ENCODE assay signal across 15 cellular contexts in the genomic region with DNA sequence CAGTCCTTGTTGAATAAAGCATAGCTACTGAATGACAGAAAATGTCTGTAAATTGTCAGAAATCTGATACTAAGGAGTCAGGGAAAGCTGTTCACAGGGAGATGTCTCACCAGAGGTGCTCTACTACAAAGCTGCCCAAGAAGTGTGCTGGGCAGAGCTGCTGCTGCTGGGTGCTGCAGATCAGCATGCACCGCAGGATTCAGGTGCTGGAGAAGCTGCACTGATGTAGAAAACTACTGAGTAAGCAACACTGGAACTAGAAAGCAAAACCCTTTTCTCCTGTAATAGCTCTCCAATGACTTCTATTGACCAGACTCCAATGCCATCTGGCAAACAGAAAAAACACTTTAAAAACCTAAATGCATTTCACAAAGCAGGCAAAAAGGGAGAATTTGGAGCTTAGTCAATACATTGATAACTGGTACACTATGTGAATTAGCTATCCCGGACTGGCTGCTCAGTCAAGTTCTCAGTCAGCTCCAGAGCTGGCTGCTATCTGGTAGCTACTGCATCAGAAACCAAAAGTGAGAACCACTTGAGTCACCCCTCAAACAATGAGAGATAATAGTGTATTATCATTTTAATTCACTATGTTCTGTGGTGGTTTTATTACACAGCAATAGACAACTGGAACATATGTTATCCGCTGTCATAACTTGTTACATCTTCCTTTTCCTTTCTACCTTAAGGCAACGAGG.
"Had no signal": no experiment of that assay in that cellular context is flagged by ENCODE, and none has a peak within 500 bp of the region (broad histone marks: within the 10 kb centered on the region; RNA-seq: fewer than 3 reads in every experiment).

No MANE protein-coding gene starts in this region.

- DNase-seq: activated CD4-positive, alpha-beta T cell treated with anti-CD3 and anti-CD28 coated beads, Interleukin-2, amount 10 ng/mL, durations not matched to agents 7 days and 5 days; activated CD4-positive, CD25-positive, alpha-beta regulatory T cell; activated naive CD4-positive, alpha-beta T cell treated with anti-CD3 and anti-CD28 coated beads, Interleukin-2, amount 50 U/mL, for 16 hours; activated T-cell treated with anti-CD3 and anti-CD28 coated beads for 4 hours; adrenal gland; caudate nucleus; colonic mucosa; esophagus squamous epithelium; foreskin fibroblast; immature natural killer cell; left cardiac atrium; naive B cell; retina; stimulated activated CD4-positive, alpha-beta T cell treated with anti-CD3 and anti-CD28 coated beads, Interleukin-4, amount 100 ng/mL, for 4 hours had no signal

- ATAC-seq: activated T-helper 17 cell treated with anti-CD3 and anti-CD28 coated beads, Interleukin-2, amount 50 U/mL, for 72 hours; left cardiac atrium had no signal
